In the genomic region with DNA sequence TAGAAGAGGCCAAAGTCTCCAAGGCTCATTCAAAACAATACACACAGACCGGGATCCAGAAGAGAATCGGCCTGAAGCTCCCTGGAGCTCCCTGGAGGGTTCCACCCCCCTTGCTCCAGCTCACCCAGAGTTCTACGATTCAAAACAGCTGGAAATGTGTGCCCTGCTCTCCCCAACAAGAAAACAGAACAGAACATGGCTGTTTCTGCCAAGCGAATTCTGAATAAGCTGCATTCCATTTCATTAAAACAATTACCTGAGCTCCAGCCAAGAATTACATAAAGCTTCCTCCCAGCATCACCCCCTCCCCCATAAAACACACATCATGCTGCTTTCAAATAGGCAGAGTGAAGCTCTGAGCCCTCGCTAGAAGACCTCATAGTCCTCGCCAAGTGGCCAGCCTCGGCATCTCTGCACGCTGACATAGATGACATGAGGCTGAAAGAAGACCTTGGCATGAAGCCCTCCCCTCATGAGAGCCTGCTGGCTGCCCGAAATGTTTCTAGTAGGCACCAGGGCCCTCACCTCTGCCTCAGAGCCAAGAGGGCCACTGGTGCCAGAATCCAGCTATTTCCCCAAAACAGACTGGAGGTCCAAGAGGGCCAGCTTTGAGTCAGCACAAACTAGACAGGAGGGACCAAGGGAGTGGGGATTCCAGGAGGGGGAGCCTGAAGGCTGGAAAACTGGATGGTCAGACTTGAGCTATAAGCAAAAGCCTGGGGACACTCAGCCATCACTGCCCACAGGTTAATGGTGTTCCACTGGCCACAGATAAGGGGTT, we compare ENCODE assay signal across 9 cellular contexts. TPM values are rescaled to one million over a fixed set of nuclear protein-coding genes. Genes with fewer than 3 reads are reported as not detected.
DNase-seq lines count a peak whose midpoint lies in the region; FAIRE-seq and TF ChIP-seq lines count a peak whose summit lies in the region.
"Had no signal": no experiment of that assay in that cellular context is flagged by ENCODE, and none has a peak within 500 bp of the region (broad histone marks: within the 10 kb centered on the region; RNA-seq: fewer than 3 reads in every experiment).

No MANE protein-coding gene starts in this region.

- H3K27me3 ChIP-seq in bronchial epithelial cell (ENCODE audit: control insufficient read depth, insufficient read depth, low read length): no peaks in the 10 kb centered on the region
- H3K27me3 ChIP-seq in suprapubic skin: no peaks in the 10 kb centered on the region
- H3K27me3 ChIP-seq: BLaER1 had no signal

- peaks cover 96% of the 10 kb centered on the region for H3K4me1 ChIP-seq in suprapubic skin

- H3K36me3 Mint-ChIP-seq in T-helper 1 cell treated with Interleukin-12 subunit alpha and Interleukin-12 subunit beta and Interleukin-4 antibody, amounts not matched to agents 30 μg/mL and 1 μg/mL, for 36 hours (ENCODE audit: low read depth): peaks cover 40% of the 10 kb centered on the region

- DNase-seq in T-helper 1 cell (no peak), bronchial epithelial cell (ENCODE audit: low read depth) (peak; percentile 80), kidney glomerular epithelial cell (lab: John Stamatoyannopoulos, UW) (peak; percentile 94), suprapubic skin (ENCODE audit: low spot score in 2 of 2) (no peak), NCI-H2171 (lab: John Stamatoyannopoulos, UW) (no peak), NOMO-1 treated with DMSO at 0.1 percent for 48 hours (lab: John Stamatoyannopoulos, UW; ENCODE audit: unreplicated experiment) (no peak)
- no peak for DNase-seq in stimulated activated CD4-positive, alpha-beta T cell treated with anti-CD3 and anti-CD28 coated beads, Interleukin-4, amount 100 ng/mL, for 4 hours

- H3K4me1 Mint-ChIP-seq in T-helper 1 cell treated with Interleukin-12 subunit alpha and Interleukin-12 subunit beta and Interleukin-4 antibody, amounts not matched to agents 30 μg/mL and 1 μg/mL, for 36 hours (ENCODE audit: low read depth): peaks cover 65% of the 10 kb centered on the region

- no peak overlapping the region for H3K4me3 Mint-ChIP-seq in T-helper 1 cell treated with Interleukin-12 subunit alpha and Interleukin-12 subunit beta and Interleukin-4 antibody, amounts not matched to agents 30 μg/mL and 1 μg/mL, for 36 hours

- H3K4me3 ChIP-seq in bronchial epithelial cell (ENCODE audit: low read depth, low read length) (no peak overlapping the region), suprapubic skin (no peak overlapping the region)
- H3K4me3 ChIP-seq: BLaER1 had no signal

- no peak for TF ChIP-seq POLR2A in suprapubic skin (IDR thresholded peaks at IDR 0.05)

- peaks cover 11% of the 10 kb centered on the region for H3K36me3 ChIP-seq in bronchial epithelial cell (ENCODE audit: control insufficient read depth, insufficient read depth, low read length)
- H3K36me3 ChIP-seq in suprapubic skin: peaks cover 10% of the 10 kb centered on the region
- H3K36me3 ChIP-seq: BLaER1 had no signal

- TF ChIP-seq EP300 in suprapubic skin (IDR thresholded peaks at IDR 0.05): no peak

- FAIRE-seq in bronchial epithelial cell (lab: Jason Lieb, UNC): no peak

- H3K27ac ChIP-seq in suprapubic skin: peak overlapping the region; percentile 78
- H3K27ac ChIP-seq: BLaER1 had no signal

- TF ChIP-seq CTCF in bronchial epithelial cell (IDR thresholded peaks at IDR 0.05; ENCODE audit: insufficient read depth, low read length, severe bottlenecking) (peak; percentile 8), suprapubic skin (IDR thresholded peaks at IDR 0.05) (no peak)

- WGBS in suprapubic skin: 16% methylated on average over 8 of the region's 9 CpGs

- H3K9me3 Mint-ChIP-seq in T-helper 1 cell treated with Interleukin-12 subunit alpha and Interleukin-12 subunit beta and Interleukin-4 antibody, amounts not matched to agents 30 μg/mL and 1 μg/mL, for 36 hours: no peaks in the 10 kb centered on the region

- peak overlapping the region; percentile 93 for H3K27ac Mint-ChIP-seq in T-helper 1 cell treated with Interleukin-12 subunit alpha and Interleukin-12 subunit beta and Interleukin-4 antibody, amounts not matched to agents 30 μg/mL and 1 μg/mL, for 36 hours

- no peaks in the 10 kb centered on the region for H3K27me3 Mint-ChIP-seq in T-helper 1 cell treated with Interleukin-12 subunit alpha and Interleukin-12 subunit beta and Interleukin-4 antibody, amounts not matched to agents 30 μg/mL and 1 μg/mL, for 36 hours (ENCODE audit: low read depth)

- no peaks in the 10 kb centered on the region for H3K9me3 ChIP-seq in suprapubic skin
- H3K9me3 ChIP-seq: BLaER1 had no signal

RNA-seq across cellular contexts. Expression of gene PXN, which starts 8.3 kb away (rescaled TPM):
- 28.0 and 29.5 TPM in 2 replicates for total RNA-seq in bronchial epithelial cell
- total RNA-seq in suprapubic skin: 10 to 100 TPM; 37.2 to 63.7 (median 51.6) TPM

RNA-seq across cellular contexts. Expression of gene RNU4-2, which starts 34.5 kb away (rescaled TPM):
- total RNA-seq in bronchial epithelial cell (under 0.01 and 383 TPM in 2 replicates), suprapubic skin (under 1 TPM; under 0.01 TPM)

RNA-seq across cellular contexts. Expression of gene RNU4-1, which starts 35.8 kb away (rescaled TPM):
- total RNA-seq in bronchial epithelial cell: under 0.01 and 564 TPM in 2 replicates
- total RNA-seq in suprapubic skin: not detected

RNA-seq across cellular contexts. Expression of gene SIRT4, which starts 44.9 kb away (rescaled TPM):
- total RNA-seq in bronchial epithelial cell (0.79 and 1.3 TPM in 2 replicates), suprapubic skin (1 to 10 TPM; 1.8 to 4.4 (median 3.6) TPM)

RNA-seq across cellular contexts. Expression of gene RPLP0, which starts 56.3 kb away (rescaled TPM):
- 5,132 and 7,160 TPM in 2 replicates for total RNA-seq in bronchial epithelial cell
- total RNA-seq in suprapubic skin: 1,000 to 10,000 TPM; 1,993 to 4,861 (median 3,987) TPM

Comparison
In these comparisons a context has a peak if more than half of its experiments do, and no peak if none do; other contexts are left out.
1. DNase-seq: peak in bronchial epithelial cell (single experiment) and kidney glomerular epithelial cell (single experiment); none in T-helper 1 cell (0 of 5), suprapubic skin (0 of 2), NCI-H2171 (single experiment), NOMO-1 treated with DMSO at 0.1 percent for 48 hours (single experiment) and stimulated activated CD4-positive, alpha-beta T cell treated with anti-CD3 and anti-CD28 coated beads, Interleukin-4, amount 100 ng/mL, for 4 hours (0 of 2).